ENCODE assay signal across 1 cellular context in the genomic region with DNA sequence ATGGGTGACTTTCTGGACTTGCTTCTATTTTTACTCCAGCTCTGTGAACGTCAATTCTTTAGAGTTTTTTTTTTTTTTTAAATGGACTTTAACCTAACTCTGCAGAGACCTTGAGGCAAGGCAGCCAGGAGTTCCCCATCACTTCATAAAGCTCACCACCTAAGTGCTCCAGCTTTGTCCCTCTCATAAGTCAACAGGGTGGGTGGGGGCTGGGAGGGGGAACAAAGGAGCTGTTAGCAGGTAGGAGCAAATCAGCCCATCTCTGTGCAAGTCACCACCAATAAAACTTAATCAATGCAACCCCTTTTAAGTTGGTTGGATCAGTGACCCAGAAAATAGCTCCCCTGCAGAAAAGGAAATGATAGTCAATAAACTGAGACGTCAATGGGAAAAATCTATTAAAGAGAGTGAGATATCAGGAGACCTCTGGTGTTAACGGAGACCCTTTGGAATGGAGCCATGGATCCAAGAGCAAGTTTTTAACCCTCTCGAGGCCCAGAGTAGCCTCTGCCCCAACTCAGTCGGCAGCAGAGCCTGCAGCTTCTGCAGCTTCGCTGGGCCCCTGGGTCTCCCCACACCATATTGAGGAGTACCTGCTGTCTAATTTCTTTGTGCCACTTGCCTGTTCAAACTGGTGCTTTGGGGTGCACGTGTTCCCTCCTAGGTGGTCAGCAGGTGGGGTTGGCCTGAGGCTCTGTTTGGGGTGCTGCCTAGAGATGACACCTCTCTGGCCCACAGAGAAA.
A peak's percentile ranks its signal among the peaks of the same experiment; 100 is the strongest.
TF ChIP-seq lines count a peak whose summit lies in the region.

No MANE protein-coding gene starts in this region.

TF ChIP-seq in HEK293, 187 proteins besides CTCF, POLR2A, EP300 and RAD21 (continued from another document):
- TF ChIP-seq, protein P1, sequence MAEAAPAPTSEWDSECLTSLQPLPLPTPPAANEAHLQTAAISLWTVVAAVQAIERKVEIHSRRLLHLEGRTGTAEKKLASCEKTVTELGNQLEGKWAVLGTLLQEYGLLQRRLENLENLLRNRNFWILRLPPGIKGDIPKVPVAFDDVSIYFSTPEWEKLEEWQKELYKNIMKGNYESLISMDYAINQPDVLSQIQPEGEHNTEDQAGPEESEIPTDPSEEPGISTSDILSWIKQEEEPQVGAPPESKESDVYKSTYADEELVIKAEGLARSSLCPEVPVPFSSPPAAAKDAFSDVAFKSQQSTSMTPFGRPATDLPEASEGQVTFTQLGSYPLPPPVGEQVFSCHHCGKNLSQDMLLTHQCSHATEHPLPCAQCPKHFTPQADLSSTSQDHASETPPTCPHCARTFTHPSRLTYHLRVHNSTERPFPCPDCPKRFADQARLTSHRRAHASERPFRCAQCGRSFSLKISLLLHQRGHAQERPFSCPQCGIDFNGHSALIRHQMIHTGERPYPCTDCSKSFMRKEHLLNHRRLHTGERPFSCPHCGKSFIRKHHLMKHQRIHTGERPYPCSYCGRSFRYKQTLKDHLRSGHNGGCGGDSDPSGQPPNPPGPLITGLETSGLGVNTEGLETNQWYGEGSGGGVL (tag by site-specific recombination; IDR thresholded peaks at IDR 0.05) = no peak
- TF ChIP-seq KLF7 (tag by site-specific recombination; IDR thresholded peaks at IDR 0.05; ENCODE audit: borderline replicate concordance) = peak; percentile 72; the same call in 1 of the 2 replicates
- TF ChIP-seq ZNF629 (tag by site-specific recombination; IDR thresholded peaks at IDR 0.05) = peak; percentile 78
